In the genomic region with DNA sequence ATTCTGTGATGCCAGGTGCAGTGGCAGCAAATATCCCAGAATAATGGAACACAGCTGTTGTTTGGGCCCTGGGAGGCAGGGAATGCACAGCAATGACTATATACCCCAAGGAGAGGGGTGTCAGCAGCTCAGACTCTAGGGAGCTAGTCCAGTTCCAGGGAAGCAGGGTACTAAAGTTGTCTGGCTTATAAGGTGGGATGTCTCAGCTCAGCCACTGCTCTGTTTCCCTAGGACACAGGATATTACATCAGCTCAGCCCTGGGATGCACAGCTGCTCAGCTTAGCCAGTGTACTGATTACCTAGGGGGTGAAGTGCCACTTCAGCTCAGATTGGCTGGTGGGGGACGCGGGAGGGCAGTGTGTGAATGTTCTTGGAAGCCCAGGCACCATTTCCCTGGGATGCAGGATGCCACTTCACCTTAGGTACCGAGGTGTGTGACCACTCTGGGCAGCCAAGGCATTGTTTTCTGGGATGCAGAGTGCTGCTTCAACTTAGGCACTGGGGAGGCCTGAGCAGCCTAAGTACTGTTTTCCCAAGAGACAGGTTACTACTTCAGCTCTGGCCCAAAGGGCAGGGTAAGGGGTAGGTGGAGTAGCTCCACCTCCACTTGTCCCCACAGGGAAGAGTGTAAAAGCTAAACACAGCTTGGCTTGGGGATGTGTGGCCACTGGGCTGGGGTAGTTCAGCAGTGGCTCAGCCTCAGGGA, we compare ENCODE assay signal across 20 cellular contexts. TPM values are rescaled to one million over a fixed set of nuclear protein-coding genes. Genes with fewer than 3 reads are reported as not detected.
A peak's percentile ranks its signal among the peaks of the same experiment; 100 is the strongest.
DNase-seq lines count a peak whose midpoint lies in the region; ATAC-seq and TF ChIP-seq lines count a peak whose summit lies in the region.
"Had no signal": no experiment of that assay in that cellular context is flagged by ENCODE, and none has a peak within 500 bp of the region (broad histone marks: within the 10 kb centered on the region; RNA-seq: fewer than 3 reads in every experiment).

No MANE protein-coding gene starts in this region.

- TF ChIP-seq POLR2A in prostate gland (IDR thresholded peaks at IDR 0.05) = no peak

- H3K36me3 ChIP-seq in DND-41 (ENCODE audit: insufficient read depth, low read length) (peaks cover 15% of the 10 kb centered on the region; the same call in 1 of the 2 replicates), prostate gland (no peaks in the 10 kb centered on the region)
- H3K36me3 ChIP-seq: HAP-1, neutrophil had no signal

- no peak overlapping the region for H3K9ac ChIP-seq in DND-41 (ENCODE audit: low read depth, low read length)

- H3K27ac ChIP-seq in DND-41 (ENCODE audit: low read length) (peak overlapping the region; percentile 17; the same call in 1 of the 2 replicates), prostate gland (no peak overlapping the region)
- H3K27ac ChIP-seq: gastrocnemius medialis, neutrophil, stomach had no signal

- peaks cover 43% of the 10 kb centered on the region for H3K79me2 ChIP-seq in DND-41 (ENCODE audit: insufficient read depth, low read length)

- WGBS in prostate gland = 95% methylated on average over 3 of the region's 3 CpGs

- peaks cover 5% of the 10 kb centered on the region; the same call in 1 of the 2 replicates for H3K4me1 ChIP-seq in DND-41 (ENCODE audit: insufficient read depth, low read length)
- H3K4me1 ChIP-seq in prostate gland (replicated peaks) = no peaks in the 10 kb centered on the region
- H3K4me1 ChIP-seq: HAP-1, stomach had no signal

- intact Hi-C loops in prostate gland (cut with DNase I) = no loop called here

- no peak overlapping the region for H3K4me2 ChIP-seq in DND-41 (ENCODE audit: insufficient read depth, low read length)

- no peak for TF ChIP-seq CTCF in AG10803 (conservative IDR thresholded peaks at IDR 0.05; ENCODE audit: low read length)
- TF ChIP-seq CTCF in DND-41 (IDR thresholded peaks at IDR 0.05; ENCODE audit: borderline replicate concordance, extremely low read depth, low read length, poor library complexity, severe bottlenecking) = no peak
- TF ChIP-seq CTCF in fibroblast of villous mesenchyme (IDR thresholded peaks at IDR 0.05; ENCODE audit: insufficient read depth, low read depth, low read length) = no peak
- no peak for TF ChIP-seq CTCF in prostate gland (IDR thresholded peaks at IDR 0.05)

- no peak overlapping the region for H3K4me3 ChIP-seq in AG10803 (ENCODE audit: low read length)
- H3K4me3 ChIP-seq in DND-41 (ENCODE audit: low read depth in 1 of 2, low read length in 2 of 2) = no peak overlapping the region
- H3K4me3 ChIP-seq in fibroblast of villous mesenchyme (ENCODE audit: low read depth, low read length) = no peak overlapping the region
- no peak overlapping the region for H3K4me3 ChIP-seq in prostate gland
- H3K4me3 ChIP-seq: gastrocnemius medialis, GM12878, HAP-1, mucosa of descending colon, stomach had no signal

- H3K9me3 ChIP-seq in DND-41 (ENCODE audit: insufficient read depth, low read length, severe bottlenecking) = no peaks in the 10 kb centered on the region
- no peaks in the 10 kb centered on the region for H3K9me3 ChIP-seq in prostate gland
- H3K9me3 ChIP-seq: gastrocnemius medialis, HAP-1, mucosa of descending colon, neutrophil had no signal

- no peak overlapping the region for H2AFZ ChIP-seq in DND-41 (ENCODE audit: low read depth, low read length)

- ATAC-seq in DND-41 (ENCODE audit: insufficient read depth, low read depth) (peak; percentile 52; the same call in 1 of the 3 replicates), HG02938 (IDR thresholded peaks at IDR 0.05; ENCODE audit: unreplicated experiment) (no peak)
- ATAC-seq: gastrocnemius medialis, left colon had no signal

- no peaks in the 10 kb centered on the region for H4K20me1 ChIP-seq in DND-41 (ENCODE audit: insufficient read depth, low read length)

- DNase-seq in AG10803 (ENCODE audit: low read depth) (peak; percentile 54), DND-41 (no peak), NCI-H345 (lab: John Stamatoyannopoulos, UW) (peak; percentile 80), fibroblast of villous mesenchyme (ENCODE audit: low read depth) (peak; percentile 21), NCI-H1105 treated with DMSO at 0.1 percent for 48 hours (lab: John Stamatoyannopoulos, UW) (no peak), prostate gland (ENCODE audit: low spot score) (no peak), epidermal melanocyte (ENCODE audit: insufficient read length, low spot score) (no peak)
- DNase-seq: activated CD4-positive, CD25-positive, alpha-beta regulatory T cell; CD8-positive, alpha-beta memory T cell; dermis blood vessel endothelial cell; gastrocnemius medialis; GDM1; left colon; mucosa of descending colon; NCI-H446; stomach had no signal

- no peaks in the 10 kb centered on the region for H3K27me3 ChIP-seq in DND-41 (ENCODE audit: insufficient read depth, low read length, poor library complexity)
- H3K27me3 ChIP-seq in prostate gland (replicated peaks; ENCODE audit: insufficient read depth) = no peaks in the 10 kb centered on the region
- H3K27me3 ChIP-seq: gastrocnemius medialis, neutrophil, stomach had no signal

RNA-seq across cellular contexts. Expression of gene DIPK1A, which starts 59.4 kb away (rescaled TPM):
- total RNA-seq in fibroblast of villous mesenchyme = 19.0 and 39.3 TPM in 2 replicates
- 10 to 100 TPM in 1 of 2 donors, 1 to 10 TPM in 1; 9.2 to 22.2 TPM for total RNA-seq in prostate gland

Comparison
In these comparisons a context has a peak if more than half of its experiments do, and no peak if none do; other contexts are left out.
1. DNase-seq: peak in AG10803 (single experiment), NCI-H345 (single experiment) and fibroblast of villous mesenchyme (single experiment); none in DND-41 (single experiment), NCI-H1105 treated with DMSO at 0.1 percent for 48 hours (single experiment), prostate gland (single experiment) and epidermal melanocyte (single experiment).